23 cellular contexts compared by ENCODE assay signal in the genomic region with DNA sequence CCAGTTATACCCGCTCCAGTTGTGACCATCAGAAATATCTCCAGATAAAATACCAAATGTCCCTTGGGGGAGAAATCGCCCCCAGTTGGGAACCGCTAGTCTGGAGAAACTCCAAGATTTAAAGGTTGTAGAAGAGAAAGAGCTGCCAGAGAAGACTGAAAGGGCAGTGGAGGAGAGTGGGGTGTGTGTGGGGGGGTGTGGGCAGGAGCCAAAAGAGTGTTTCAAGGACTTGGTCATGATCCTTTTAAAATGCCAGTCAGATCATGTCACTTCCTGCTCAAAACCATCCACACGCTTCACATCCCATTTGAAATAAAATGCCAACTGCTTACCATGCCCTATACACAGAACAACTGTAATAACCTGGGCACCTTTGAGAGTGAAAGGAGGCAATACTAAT. TPM values are rescaled to one million over a fixed set of nuclear protein-coding genes. Genes with fewer than 3 reads are reported as not detected.
DNase-seq lines count a peak whose midpoint lies in the region; ATAC-seq and TF ChIP-seq lines count a peak whose summit lies in the region.
"Had no signal": no experiment of that assay in that cellular context is flagged by ENCODE, and none has a peak within 500 bp of the region (broad histone marks: within the 10 kb centered on the region; RNA-seq: fewer than 3 reads in every experiment).

No MANE protein-coding gene starts in this region.

- H3K36me3 ChIP-seq in SJSA1 (peaks cover 8% of the 10 kb centered on the region), GM23338 (ENCODE audit: insufficient read depth) (no peaks in the 10 kb centered on the region)
- H3K36me3 ChIP-seq: vagina had no signal

- no peak overlapping the region for H3K4me3 Mint-ChIP-seq in GM23338
- H3K4me3 Mint-ChIP-seq: activated CD4-positive, alpha-beta T cell treated with anti-CD3 and anti-CD28 coated beads, Interleukin-2, amount 10 ng/mL, durations not matched to agents 24 days and 14 days; activated T-cell treated with anti-CD3 and anti-CD28 coated beads, Interleukin-2, amount 50 U/mL, for 4 hours had no signal

- H3K4me1 ChIP-seq in SJSA1 (replicated peaks) = peaks cover 78% of the 10 kb centered on the region
- peaks cover 10% of the 10 kb centered on the region for H3K4me1 ChIP-seq in GM23338 (ENCODE audit: insufficient read depth)

- no peak overlapping the region for H3K27ac Mint-ChIP-seq in GM23338
- H3K27ac Mint-ChIP-seq: activated CD4-positive, alpha-beta T cell treated with anti-CD3 and anti-CD28 coated beads, Interleukin-2, amount 10 ng/mL, durations not matched to agents 24 days and 14 days had no signal

- 0 out of 2 replicates have a peak, but pooled peaks cover 9% of the 10 kb centered on the region for H3F3A ChIP-seq in GM23338 (replicated peaks; ENCODE audit: low read depth)

- H3K36me3 Mint-ChIP-seq in GM23338 (ENCODE audit: low read depth) = no peaks in the 10 kb centered on the region

- H3K27me3 ChIP-seq in SJSA1 (replicated peaks) (no peaks in the 10 kb centered on the region), GM23338 (ENCODE audit: insufficient read depth) (peaks cover 48% of the 10 kb centered on the region)
- H3K27me3 ChIP-seq: vagina had no signal

- no peak overlapping the region for H3K4me2 ChIP-seq in GM23338
- H3K4me2 ChIP-seq: KMS-11 had no signal

- peaks cover 39% of the 10 kb centered on the region for H3K27me3 Mint-ChIP-seq in GM23338 (ENCODE audit: insufficient read depth, low read depth, poor library complexity)

- H3K9me3 ChIP-seq in SJSA1 (replicated peaks) = no peaks in the 10 kb centered on the region
- H3K9me3 ChIP-seq: vagina had no signal

- DNase-seq in A172 (ENCODE audit: low spot score) = peak; percentile 60
- DNase-seq in H4 (ENCODE audit: low spot score) = peak; percentile 49
- DNase-seq in SJSA1 (ENCODE audit: low read depth in 1 of 2, low spot score in 2 of 2) = peak in 1 of 2 experiments; percentile 60
- peak; percentile 70 for DNase-seq in glomerular visceral epithelial cell (ENCODE audit: extremely low spot score)
- no peak for DNase-seq in anterior cingulate cortex (lab: John Stamatoyannopoulos, UW)
- DNase-seq in GM23338 (ENCODE audit: low spot score) = no peak
- no peak for DNase-seq in NCI-H510A (lab: John Stamatoyannopoulos, UW)
- DNase-seq: activated CD4-positive, alpha-beta T cell treated with anti-CD3 and anti-CD28 coated beads, Interleukin-2, amount 10 ng/mL, durations not matched to agents 24 days and 14 days; activated T-cell treated with anti-CD3 and anti-CD28 coated beads, Interleukin-2, amount 50 U/mL, for 4 hours; Calu3; H7; NCI-H1694 treated with DMSO at 0.1 percent for 48 hours; NCI-H526; RPMI8226; stimulated activated CD4-positive, alpha-beta T cell treated with anti-CD3 and anti-CD28 coated beads, Interleukin-4, amount 100 ng/mL, for 4 hours had no signal

- ATAC-seq in GM21447 (IDR thresholded peaks at IDR 0.05; ENCODE audit: unreplicated experiment) (no peak), GM23338 (no peak)
- ATAC-seq: activated T-cell treated with anti-CD3 and anti-CD28 coated beads, Interleukin-2, amount 50 U/mL, for 4 hours; sciatic nerve had no signal

- no peak for TF ChIP-seq CTCF in GM23338 (conservative IDR thresholded peaks at IDR 0.05; ENCODE audit: low read depth in 2 of 2)

- H2AFZ ChIP-seq in GM23338 = no peak overlapping the region

- H3K4me1 Mint-ChIP-seq in GM23338 = peaks cover 17% of the 10 kb centered on the region
- H3K4me1 Mint-ChIP-seq: activated CD4-positive, alpha-beta T cell treated with anti-CD3 and anti-CD28 coated beads, Interleukin-2, amount 10 ng/mL, durations not matched to agents 24 days and 14 days had no signal

- no peaks in the 10 kb centered on the region for H3K9me3 Mint-ChIP-seq in GM23338
- H3K9me3 Mint-ChIP-seq: activated CD4-positive, alpha-beta T cell treated with anti-CD3 and anti-CD28 coated beads, Interleukin-2, amount 10 ng/mL, durations not matched to agents 24 days and 14 days; activated T-cell treated with anti-CD3 and anti-CD28 coated beads, Interleukin-2, amount 50 U/mL, for 4 hours had no signal

- H3K79me2 ChIP-seq in GM23338 (replicated peaks; ENCODE audit: insufficient read depth) = no peaks in the 10 kb centered on the region

- no peaks in the 10 kb centered on the region for H3K9me2 ChIP-seq in GM23338 (ENCODE audit: insufficient read depth)

- H3K4me3 ChIP-seq in SJSA1 (no peak overlapping the region), GM23338 (no peak overlapping the region)
- H3K4me3 ChIP-seq: lung, vagina had no signal

- H3K27ac ChIP-seq in SJSA1 (peak overlapping the region; percentile 49), GM23338 (ENCODE audit: low read depth) (no peak overlapping the region)
- H3K27ac ChIP-seq: KMS-11, vagina had no signal

- no peaks in the 10 kb centered on the region; the same call in 1 of the 2 replicates for H4K20me1 ChIP-seq in GM23338 (replicated peaks; ENCODE audit: insufficient read depth)

TF ChIP-seq in GM23338, 12 proteins besides CTCF, POLR2A, EP300 and RAD21:
- no peak for TF ChIP-seq POLR2AphosphoS5 (IDR thresholded peaks at IDR 0.05; ENCODE audit: low read depth)
- no peak for TF ChIP-seq ZNF331 (CRISPR knock-in tag; IDR thresholded peaks at IDR 0.05; ENCODE audit: low read depth)
- TF ChIP-seq, protein P1, sequence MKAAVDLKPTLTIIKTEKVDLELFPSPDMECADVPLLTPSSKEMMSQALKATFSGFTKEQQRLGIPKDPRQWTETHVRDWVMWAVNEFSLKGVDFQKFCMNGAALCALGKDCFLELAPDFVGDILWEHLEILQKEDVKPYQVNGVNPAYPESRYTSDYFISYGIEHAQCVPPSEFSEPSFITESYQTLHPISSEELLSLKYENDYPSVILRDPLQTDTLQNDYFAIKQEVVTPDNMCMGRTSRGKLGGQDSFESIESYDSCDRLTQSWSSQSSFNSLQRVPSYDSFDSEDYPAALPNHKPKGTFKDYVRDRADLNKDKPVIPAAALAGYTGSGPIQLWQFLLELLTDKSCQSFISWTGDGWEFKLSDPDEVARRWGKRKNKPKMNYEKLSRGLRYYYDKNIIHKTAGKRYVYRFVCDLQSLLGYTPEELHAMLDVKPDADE (IDR thresholded peaks at IDR 0.05) = no peak
- TF ChIP-seq STAT1 (IDR thresholded peaks at IDR 0.05; ENCODE audit: unreplicated experiment) = no peak
- TF ChIP-seq, protein P2, sequence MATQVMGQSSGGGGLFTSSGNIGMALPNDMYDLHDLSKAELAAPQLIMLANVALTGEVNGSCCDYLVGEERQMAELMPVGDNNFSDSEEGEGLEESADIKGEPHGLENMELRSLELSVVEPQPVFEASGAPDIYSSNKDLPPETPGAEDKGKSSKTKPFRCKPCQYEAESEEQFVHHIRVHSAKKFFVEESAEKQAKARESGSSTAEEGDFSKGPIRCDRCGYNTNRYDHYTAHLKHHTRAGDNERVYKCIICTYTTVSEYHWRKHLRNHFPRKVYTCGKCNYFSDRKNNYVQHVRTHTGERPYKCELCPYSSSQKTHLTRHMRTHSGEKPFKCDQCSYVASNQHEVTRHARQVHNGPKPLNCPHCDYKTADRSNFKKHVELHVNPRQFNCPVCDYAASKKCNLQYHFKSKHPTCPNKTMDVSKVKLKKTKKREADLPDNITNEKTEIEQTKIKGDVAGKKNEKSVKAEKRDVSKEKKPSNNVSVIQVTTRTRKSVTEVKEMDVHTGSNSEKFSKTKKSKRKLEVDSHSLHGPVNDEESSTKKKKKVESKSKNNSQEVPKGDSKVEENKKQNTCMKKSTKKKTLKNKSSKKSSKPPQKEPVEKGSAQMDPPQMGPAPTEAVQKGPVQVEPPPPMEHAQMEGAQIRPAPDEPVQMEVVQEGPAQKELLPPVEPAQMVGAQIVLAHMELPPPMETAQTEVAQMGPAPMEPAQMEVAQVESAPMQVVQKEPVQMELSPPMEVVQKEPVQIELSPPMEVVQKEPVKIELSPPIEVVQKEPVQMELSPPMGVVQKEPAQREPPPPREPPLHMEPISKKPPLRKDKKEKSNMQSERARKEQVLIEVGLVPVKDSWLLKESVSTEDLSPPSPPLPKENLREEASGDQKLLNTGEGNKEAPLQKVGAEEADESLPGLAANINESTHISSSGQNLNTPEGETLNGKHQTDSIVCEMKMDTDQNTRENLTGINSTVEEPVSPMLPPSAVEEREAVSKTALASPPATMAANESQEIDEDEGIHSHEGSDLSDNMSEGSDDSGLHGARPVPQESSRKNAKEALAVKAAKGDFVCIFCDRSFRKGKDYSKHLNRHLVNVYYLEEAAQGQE (IDR thresholded peaks at IDR 0.05; ENCODE audit: unreplicated experiment) = no peak
- no peak for TF ChIP-seq EZH2phosphoT487 (IDR thresholded peaks at IDR 0.05; ENCODE audit: unreplicated experiment)
- no peak for TF ChIP-seq CREB1 (CRISPR knock-in tag; IDR thresholded peaks at IDR 0.05; ENCODE audit: low read depth)

RNA-seq across cellular contexts. Expression of a gene that starts 3.4 kb away (rescaled TPM):
- not detected in 2 replicates for total RNA-seq in A172 (2014; rRNA removed; shearing (Covaris generic))
- not detected in 2 replicates for total RNA-seq in H4 (2014; rRNA removed; shearing (Covaris generic))
- total RNA-seq in SJSA1 (2014; rRNA removed; shearing (Covaris generic)) = 12.7 and 14.4 TPM in 2 replicates
- total RNA-seq in GM23338 (2014; rRNA removed; shearing (Covaris generic)) = 4.1 and 4.5 TPM in 2 replicates
- polyA plus RNA-seq in GM23338 (2016; fragmentation: Nextera tagmentation; extraction: Ambion mirVana) = 1.6 and 1.8 TPM in 2 replicates
- total RNA-seq: activated CD4-positive, alpha-beta T cell treated with anti-CD3 and anti-CD28 coated beads, Interleukin-2, amount 10 ng/mL, durations not matched to agents 24 days and 14 days had no signal
- polyA plus RNA-seq: neural cell had no signal

RNA-seq across cellular contexts. Expression of a gene that starts 29.1 kb away (rescaled TPM):
- total RNA-seq in A172 (2014; rRNA removed; shearing (Covaris generic)) = not detected in 2 replicates
- 0.97 TPM in 1 of 2 replicates, not detected in the other for total RNA-seq in H4 (2014; rRNA removed; shearing (Covaris generic))
- total RNA-seq in SJSA1 (2014; rRNA removed; shearing (Covaris generic)) = not detected in 2 replicates
- total RNA-seq in GM23338 (2014; rRNA removed; shearing (Covaris generic)) = not detected in 2 replicates
- polyA plus RNA-seq in GM23338 (2016; fragmentation: Nextera tagmentation; extraction: Ambion mirVana) = not detected in 2 replicates
- total RNA-seq: A673; activated T-cell treated with anti-CD3 and anti-CD28 coated beads, Interleukin-2, amount 50 U/mL, for 4 hours; Calu3; H7; lung; T-helper 2 cell treated with Interferon-gamma antibody and Interleukin-4, amounts not matched to agents 100 ng/mL and 5 ng/mL, for 36 hours; vagina had no signal
- polyA plus RNA-seq: lung, neural cell had no signal

RNA-seq across cellular contexts. Expression of a gene that starts 48.4 kb away (rescaled TPM):
- 0.05 TPM in 1 of 2 replicates, not detected in the other for total RNA-seq in A172 (2014; rRNA removed; shearing (Covaris generic))
- 0.46 and 0.74 TPM in 2 replicates for total RNA-seq in H4 (2014; rRNA removed; shearing (Covaris generic))
- 0.06 and 0.13 TPM in 2 replicates for total RNA-seq in SJSA1 (2014; rRNA removed; shearing (Covaris generic))
- 1.1 and 1.2 TPM in 2 replicates for total RNA-seq in GM23338 (2014; rRNA removed; shearing (Covaris generic))
- 0.08 and 0.12 TPM in 2 replicates for polyA plus RNA-seq in GM23338 (2016; fragmentation: Nextera tagmentation; extraction: Ambion mirVana)
- total RNA-seq: A673, Calu3, H7, sciatic nerve had no signal

Comparison
In these comparisons a context has a peak if more than half of its experiments do, and no peak if none do; other contexts are left out.
1. DNase-seq: peak in A172 (single experiment), H4 (single experiment) and glomerular visceral epithelial cell (single experiment); none in anterior cingulate cortex (0 of 58), GM23338 (single experiment) and NCI-H510A (single experiment).